ENCODE assay signal across 17 cellular contexts in the genomic region with DNA sequence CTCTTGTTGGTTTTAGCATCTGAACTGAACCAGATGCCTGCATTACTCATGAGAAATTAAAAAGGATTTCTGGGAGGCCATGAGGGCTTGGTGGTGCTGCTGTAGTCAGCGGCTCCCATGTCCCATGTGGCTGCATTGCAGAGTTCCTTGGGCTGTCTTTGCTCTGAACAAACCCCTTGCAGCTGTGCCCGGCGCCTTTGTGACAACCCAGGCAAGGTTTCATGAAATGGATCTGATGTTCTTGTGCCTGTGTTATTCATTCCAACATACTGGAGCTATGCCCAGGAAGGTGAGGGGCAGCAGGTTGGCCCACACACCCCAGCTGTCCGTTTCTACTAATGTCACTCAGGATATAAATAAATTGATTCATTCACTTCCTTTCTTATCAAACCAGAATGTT. TPM values are rescaled to one million over a fixed set of nuclear protein-coding genes. Genes with fewer than 3 reads are reported as not detected.
DNase-seq lines count a peak whose midpoint lies in the region; ATAC-seq and TF ChIP-seq lines count a peak whose summit lies in the region.
"Had no signal": no experiment of that assay in that cellular context is flagged by ENCODE, and none has a peak within 500 bp of the region (broad histone marks: within the 10 kb centered on the region; RNA-seq: fewer than 3 reads in every experiment).

No MANE protein-coding gene starts in this region.

- dilution Hi-C loops in IMR-90 (cut with HindIII; ENCODE audit: low sequenced_read_pairs, unreplicated experiment) = no loop called here

- TF ChIP-seq RAD21 in IMR-90 (IDR thresholded peaks at IDR 0.05; ENCODE audit: low read length) = no peak

- H3K14ac ChIP-seq in IMR-90 (replicated peaks; ENCODE audit: low read depth, low read length) = no peak overlapping the region

- no peaks in the 10 kb centered on the region for H4K20me1 ChIP-seq in IMR-90 (ENCODE audit: insufficient read depth, low read length)

- H3K36me3 ChIP-seq in IMR-90 (ENCODE audit: control insufficient read depth, insufficient read depth, low read length) (no peaks in the 10 kb centered on the region), gastrocnemius medialis (no peaks in the 10 kb centered on the region)
- H3K36me3 ChIP-seq: colonic mucosa, gastroesophageal sphincter, vagina had no signal

- no peak for TF ChIP-seq POLR2A in IMR-90 (IDR thresholded peaks at IDR 0.05; ENCODE audit: low read depth, low read length)
- TF ChIP-seq POLR2A in gastrocnemius medialis (IDR thresholded peaks at IDR 0.05) = peak; percentile 50 to 64

- TF ChIP-seq CTCF in IMR-90 (conservative IDR thresholded peaks at IDR 0.05; ENCODE audit: low read depth, low read length) (no peak), astrocyte of the spinal cord (IDR thresholded peaks at IDR 0.05; ENCODE audit: low read depth, low read length) (no peak), gastrocnemius medialis (IDR thresholded peaks at IDR 0.05 in 4 of 5, conservative IDR thresholded peaks at IDR 0.05 in 1 of 5) (no peak)

- no peak overlapping the region for H3K23ac ChIP-seq in IMR-90 (ENCODE audit: low read depth, low read length)

- H4K8ac ChIP-seq in IMR-90 (ENCODE audit: low read depth in 2 of 2, low read length in 2 of 2) = no peak overlapping the region

- DNase-seq in IMR-90 (peak; percentile 17), astrocyte of the spinal cord (ENCODE audit: low read depth, low spot score) (peak; percentile 6), left cardiac atrium (peak; percentile 39), gastrocnemius medialis (peak; percentile 88 to 95), NCI-H2029 treated with DMSO at 0.1 percent for 48 hours (lab: John Stamatoyannopoulos, UW) (no peak), LoVo (ENCODE audit: low spot score) (no peak)
- DNase-seq: activated CD4-positive, alpha-beta T cell treated with anti-CD3 and anti-CD28 coated beads, Interleukin-2, amount 10 ng/mL, durations not matched to agents 7 days and 5 days; aorta; colonic mucosa; COR-L47; NCI-H1436; NCI-H226; small intestine; stimulated activated CD4-positive, alpha-beta T cell treated with anti-CD3 and anti-CD28 coated beads, Interleukin-4, amount 100 ng/mL, for 4 hours had no signal

- no peak overlapping the region for H2AFZ ChIP-seq in IMR-90 (replicated peaks; ENCODE audit: low read length, poor library complexity)

- H2BK20ac ChIP-seq in IMR-90 (ENCODE audit: low read depth, low read length) = no peak overlapping the region

- no peak for ATAC-seq in IMR-90 (ENCODE audit: low read depth)
- peak; percentile 70 to 85 for ATAC-seq in left cardiac atrium
- peak; percentile 97 to 98 for ATAC-seq in gastrocnemius medialis
- ATAC-seq in GM19395 (IDR thresholded peaks at IDR 0.05; ENCODE audit: unreplicated experiment) = no peak
- ATAC-seq: gastroesophageal sphincter had no signal

- in situ Hi-C loops in IMR-90 (cut with MboI; ENCODE audit: low sequenced_read_pairs) = no loop called here
- in situ Hi-C loops in astrocyte of the spinal cord (cut with HindIII; ENCODE audit: low sequenced_read_pairs) = no loop called here
- in situ Hi-C loops in gastrocnemius medialis (cut with MboI; ENCODE audit: low sequenced_read_pairs in 4 of 4) = no loop called here

- H3K4me1 ChIP-seq in IMR-90 (ENCODE audit: control insufficient read depth, insufficient read depth, low read length) (no peaks in the 10 kb centered on the region), gastrocnemius medialis (peaks cover 5 to 18% of the 10 kb centered on the region in 2 donors)
- H3K4me1 ChIP-seq: colonic mucosa, gastroesophageal sphincter, vagina had no signal

- no CpG with 5 or more reads among the region's 4 CpGs for WGBS in IMR-90 (ENCODE audit: extremely low coverage in 2 of 2, insufficient read length in 1 of 2), 2 experiments

- no peak overlapping the region for H3K9ac ChIP-seq in IMR-90 (ENCODE audit: low read depth, low read length)

- H3K4me3 ChIP-seq in IMR-90 (ENCODE audit: insufficient read depth, low read depth, low read length) (no peak overlapping the region), astrocyte of the spinal cord (ENCODE audit: low read depth, low read length) (no peak overlapping the region), gastrocnemius medialis (no peak overlapping the region)
- H3K4me3 ChIP-seq: colonic mucosa, gastroesophageal sphincter, vagina had no signal

- BruUV-seq in IMR-90 (replicated peaks; lab: Mats Ljungman, UMichigan) = no TSS peak

- H2BK5ac ChIP-seq in IMR-90 (ENCODE audit: low read depth, low read length, poor library complexity, severe bottlenecking) = no peak overlapping the region

- no peak overlapping the region for H4K91ac ChIP-seq in IMR-90 (ENCODE audit: insufficient read depth, low read depth, low read length)

- CTCF ChIA-PET in IMR-90 (lab: Yijun Ruan, JAX) = no interaction called here

- no peak overlapping the region for H3K56ac ChIP-seq in IMR-90 (ENCODE audit: extremely low read depth, insufficient read depth, low read length)

- no peak overlapping the region for H2BK120ac ChIP-seq in IMR-90 (ENCODE audit: low read depth, low read length)

- intact Hi-C loops in IMR-90 (cut with micrococcal nuclease) (no loop called here), left cardiac atrium (cut with DNase I) (no loop called here), gastrocnemius medialis (cut with DNase I; ENCODE audit: low total_unique reads) (loop anchor here (1.0 to 5.0 kb wide), 2 partner anchors 31 to 34 kb away; no protein-coding TSS in a partner anchor)

- H3K27me3 ChIP-seq in IMR-90 (ENCODE audit: control insufficient read depth, insufficient read depth, low read length) (no peaks in the 10 kb centered on the region), gastrocnemius medialis (no peaks in the 10 kb centered on the region)
- H3K27me3 ChIP-seq: colonic mucosa, gastroesophageal sphincter, vagina had no signal

- H3K9me1 ChIP-seq in IMR-90 (ENCODE audit: insufficient read depth, low read length) = no peaks in the 10 kb centered on the region

- H2AK5ac ChIP-seq in IMR-90 (ENCODE audit: low read depth, low read length) = no peak overlapping the region

- H3K9me3 ChIP-seq in IMR-90 (ENCODE audit: control insufficient read depth, insufficient read depth, low read length) = no peaks in the 10 kb centered on the region
- H3K9me3 ChIP-seq in gastrocnemius medialis = no peaks in the 10 kb centered on the region
- H3K9me3 ChIP-seq: colonic mucosa, gastroesophageal sphincter, vagina had no signal

- H3K79me1 ChIP-seq in IMR-90 (ENCODE audit: low read depth in 1 of 2, low read length in 2 of 2) = no peaks in the 10 kb centered on the region

- H3K27ac ChIP-seq in IMR-90 (ENCODE audit: insufficient read depth, low read length) = no peak overlapping the region
- H3K27ac ChIP-seq in gastrocnemius medialis = peak overlapping the region; percentile 77 to 83 (median 80)
- H3K27ac ChIP-seq: colonic mucosa, gastroesophageal sphincter, vagina had no signal

- no peak overlapping the region for H2BK15ac ChIP-seq in IMR-90 (ENCODE audit: low read depth, low read length)

- H2AK9ac ChIP-seq in IMR-90 (replicated peaks; ENCODE audit: low read depth, low read length, poor library complexity) = no peak overlapping the region

- POLR2A ChIA-PET in IMR-90 (lab: Charles Lee; ENCODE audit: unreplicated experiment) = no interaction called here

- no peak overlapping the region for H4K5ac ChIP-seq in IMR-90 (ENCODE audit: low read depth, low read length)

- H3K18ac ChIP-seq in IMR-90 (ENCODE audit: low read depth, low read length) = no peak overlapping the region

- no peak overlapping the region for H3K4ac ChIP-seq in IMR-90 (ENCODE audit: low read depth, low read length)

- no peak overlapping the region for H3K4me2 ChIP-seq in IMR-90 (ENCODE audit: low read depth, low read length)

TF ChIP-seq in IMR-90, 13 proteins besides CTCF, POLR2A, EP300 and RAD21:
- TF ChIP-seq MAZ (IDR thresholded peaks at IDR 0.05; ENCODE audit: borderline replicate concordance, low read depth, low read length) = no peak
- no peak for TF ChIP-seq CHD1 (IDR thresholded peaks at IDR 0.05; ENCODE audit: low read depth, low read length)
- no peak for TF ChIP-seq FOS (IDR thresholded peaks at IDR 0.05; ENCODE audit: low read depth, low read length)
- no peak for TF ChIP-seq BHLHE40 (IDR thresholded peaks at IDR 0.05; ENCODE audit: low read depth, low read length)
- no peak for TF ChIP-seq RFX5 (IDR thresholded peaks at IDR 0.05; ENCODE audit: low read depth, low read length)
- TF ChIP-seq, protein P1, sequence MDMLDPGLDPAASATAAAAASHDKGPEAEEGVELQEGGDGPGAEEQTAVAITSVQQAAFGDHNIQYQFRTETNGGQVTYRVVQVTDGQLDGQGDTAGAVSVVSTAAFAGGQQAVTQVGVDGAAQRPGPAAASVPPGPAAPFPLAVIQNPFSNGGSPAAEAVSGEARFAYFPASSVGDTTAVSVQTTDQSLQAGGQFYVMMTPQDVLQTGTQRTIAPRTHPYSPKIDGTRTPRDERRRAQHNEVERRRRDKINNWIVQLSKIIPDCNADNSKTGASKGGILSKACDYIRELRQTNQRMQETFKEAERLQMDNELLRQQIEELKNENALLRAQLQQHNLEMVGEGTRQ (IDR thresholded peaks at IDR 0.05; ENCODE audit: low read depth, low read length) = no peak

RNA-seq across cellular contexts. Expression of a gene that starts 40.8 kb away (rescaled TPM):
- total RNA-seq in IMR-90 (2012; rRNA removed) (2.2 and 3.1 TPM in 2 replicates), left cardiac atrium (10 to 100 TPM; 35.1 to 61.2 TPM), gastrocnemius medialis (100 to 1,000 TPM in 1 of 4 donors, 10 to 100 TPM in 3; 28.3 to 102 (median 60.8) TPM)
- polyA plus RNA-seq in IMR-90 (2012; rRNA removed) = 3.7 and 4.3 TPM in 2 replicates
- 2.1 and 3.2 TPM in 2 replicates for polyA plus RNA-seq in IMR-90 (2012; cell fraction: cytosol; rRNA removed)
- polyA plus RNA-seq in IMR-90 (2012; cell fraction: nucleus; rRNA removed; ENCODE audit: low replicate concordance) = 8.5 and 13.2 TPM in 2 replicates

RNA-seq across cellular contexts. Expression of a gene that starts 44.5 kb away (rescaled TPM):
- 29.4 and 41.4 TPM in 2 replicates for total RNA-seq in IMR-90 (2012; rRNA removed)
- 41.4 and 43.2 TPM in 2 replicates for polyA plus RNA-seq in IMR-90 (2012; rRNA removed)
- 33.4 and 43.4 TPM in 2 replicates for polyA plus RNA-seq in IMR-90 (2012; cell fraction: cytosol; rRNA removed)
- 32.3 and 52.8 TPM in 2 replicates for polyA plus RNA-seq in IMR-90 (2012; cell fraction: nucleus; rRNA removed; ENCODE audit: low replicate concordance)
- total RNA-seq in left cardiac atrium = 10 to 100 TPM; 43.1 to 48.5 TPM
- total RNA-seq in gastrocnemius medialis = 10 to 100 TPM in 3 of 4 donors, 1 to 10 TPM in 1; 8.7 to 18.1 (median 14.2) TPM

Comparison
In these comparisons a context has a peak if more than half of its experiments do, and no peak if none do; other contexts are left out.
1. ATAC-seq: peak in left cardiac atrium (2 of 2) and gastrocnemius medialis (2 of 2); none in IMR-90 (single experiment) and GM19395 (single experiment).
2. DNase-seq: peak in IMR-90 (single experiment), astrocyte of the spinal cord (single experiment), left cardiac atrium (single experiment) and gastrocnemius medialis (2 of 2); none in NCI-H2029 treated with DMSO at 0.1 percent for 48 hours (single experiment) and LoVo (single experiment).